ENCODE assay signal across 20 cellular contexts in genomic region chr1:53315456-53316048, GRCh38. TPM values are rescaled to one million over a fixed set of nuclear protein-coding genes. Genes with fewer than 3 reads are reported as not detected.
DNase-seq lines count a peak whose midpoint lies in the region; ATAC-seq and TF ChIP-seq lines count a peak whose summit lies in the region.
"Had no signal": no experiment of that assay in that cellular context is flagged by ENCODE, and none has a peak within 500 bp of the region (broad histone marks: within the 10 kb centered on the region; RNA-seq: fewer than 3 reads in every experiment).

No MANE protein-coding gene starts in this region.

- peaks cover 21% of the 10 kb centered on the region for H3K79me1 ChIP-seq in mesenchymal stem cell (replicated peaks; ENCODE audit: low read length, poor library complexity, severe bottlenecking)

- no peak for TF ChIP-seq CTCF in stomach (IDR thresholded peaks at IDR 0.05)
- TF ChIP-seq CTCF in brain microvascular endothelial cell (IDR thresholded peaks at IDR 0.05; ENCODE audit: low read depth, low read length, missing control alignments): no peak

- peaks cover 11% of the 10 kb centered on the region for H3K4me1 Mint-ChIP-seq in activated naive CD8-positive, alpha-beta T cell treated with anti-CD3 and anti-CD28 coated beads, Interleukin-2, amount 10 ng/mL, durations not matched to agents 7 days and 5 days
- peaks cover 4% of the 10 kb centered on the region for H3K4me1 Mint-ChIP-seq in activated naive CD8-positive, alpha-beta T cell treated with anti-CD3 and anti-CD28 coated beads for 36 hours

- H3K36me3 ChIP-seq in mesenchymal stem cell (ENCODE audit: control insufficient read depth in 1 of 2, insufficient read depth in 2 of 2, low read depth in 1 of 2, low read length in 2 of 2) (peaks cover 3 to 32% of the 10 kb centered on the region in 2 experiments), stomach (no peaks in the 10 kb centered on the region), brain microvascular endothelial cell (replicated peaks) (no peaks in the 10 kb centered on the region)
- H3K36me3 ChIP-seq: cardiac muscle cell, right atrium auricular region had no signal

- no peaks in the 10 kb centered on the region for H3K27me3 ChIP-seq in mesenchymal stem cell (ENCODE audit: control insufficient read depth in 1 of 2, insufficient read depth in 1 of 2, low read length in 2 of 2)
- no peaks in the 10 kb centered on the region for H3K27me3 ChIP-seq in stomach
- H3K27me3 ChIP-seq in brain microvascular endothelial cell (replicated peaks): no peaks in the 10 kb centered on the region
- H3K27me3 ChIP-seq: cardiac muscle cell, right atrium auricular region had no signal

- H3K4me3 ChIP-seq in mesenchymal stem cell (ENCODE audit: insufficient read depth in 1 of 2, low read depth in 1 of 2, low read length in 2 of 2) (no peak overlapping the region), stomach (no peak overlapping the region), brain microvascular endothelial cell (ENCODE audit: low read depth, low read length) (no peak overlapping the region)
- H3K4me3 ChIP-seq: cardiac muscle cell, right atrium auricular region had no signal

- TF ChIP-seq EP300 in stomach (IDR thresholded peaks at IDR 0.05): no peak

- no peak overlapping the region for H3K23ac ChIP-seq in mesenchymal stem cell (ENCODE audit: low read length in 2 of 2)

- no peaks in the 10 kb centered on the region for H3K9me3 Mint-ChIP-seq in activated naive CD8-positive, alpha-beta T cell treated with anti-CD3 and anti-CD28 coated beads, Interleukin-2, amount 10 ng/mL, durations not matched to agents 7 days and 5 days
- no peaks in the 10 kb centered on the region for H3K9me3 Mint-ChIP-seq in activated naive CD8-positive, alpha-beta T cell treated with anti-CD3 and anti-CD28 coated beads for 36 hours
- H3K9me3 Mint-ChIP-seq: CD8-positive, alpha-beta T cell; immature natural killer cell; stimulated activated naive CD8-positive, alpha-beta T cell treated with anti-CD3 and anti-CD28 coated beads, Interleukin-15, amount 100 ng/mL, for 72 hours had no signal

- H3K4me1 ChIP-seq in mesenchymal stem cell (ENCODE audit: control insufficient read depth, insufficient read depth, low read depth, low read length) (peaks cover 8% of the 10 kb centered on the region), stomach (peaks cover 0 to 6% (median 0%) of the 10 kb centered on the region in 4 donors)
- H3K4me1 ChIP-seq: right atrium auricular region had no signal

- peak overlapping the region; percentile 30 for H2AFZ ChIP-seq in mesenchymal stem cell (ENCODE audit: low read depth, low read length)

- TF ChIP-seq POLR2A in stomach (IDR thresholded peaks at IDR 0.05): no peak

- no peak for DNase-seq in activated naive CD8-positive, alpha-beta T cell treated with anti-CD3 and anti-CD28 coated beads, Interleukin-2, amount 10 ng/mL, durations not matched to agents 7 days and 5 days
- DNase-seq in activated naive CD8-positive, alpha-beta T cell treated with anti-CD3 and anti-CD28 coated beads for 36 hours: no peak
- DNase-seq in mesenchymal stem cell (no peak), stomach (peak; percentile 45), AML-193 (lab: John Stamatoyannopoulos, UW) (no peak), brain microvascular endothelial cell (no peak)
- DNase-seq: ACHN; activated CD4-positive, alpha-beta T cell treated with anti-CD3 and anti-CD28 coated beads for 1 hour; CD8-positive, alpha-beta T cell; immature natural killer cell; MM.1S; NCI-H187; NCI-H446; SHP77 treated with DMSO at 0.1 percent for 48 hours; stimulated activated naive CD8-positive, alpha-beta T cell treated with anti-CD3 and anti-CD28 coated beads, Interleukin-15, amount 100 ng/mL, for 72 hours had no signal

- no peaks in the 10 kb centered on the region for H3K9me3 ChIP-seq in mesenchymal stem cell (ENCODE audit: control insufficient read depth, low read length)
- H3K9me3 ChIP-seq in stomach: no peaks in the 10 kb centered on the region
- H3K9me3 ChIP-seq: right atrium auricular region had no signal

- peak overlapping the region in 1 of 2 experiments; percentile 19 for H3K4ac ChIP-seq in mesenchymal stem cell (ENCODE audit: low read depth in 1 of 2, low read length in 2 of 2)

- POLR2A ChIA-PET in activated naive CD8-positive, alpha-beta T cell treated with anti-CD3 and anti-CD28 coated beads, Interleukin-2, amount 10 ng/mL, durations not matched to agents 7 days and 5 days (lab: Charles Lee): no interaction called here

- no peak overlapping the region for H2BK120ac ChIP-seq in mesenchymal stem cell (ENCODE audit: low read depth, low read length)

- H3K9ac ChIP-seq in mesenchymal stem cell (ENCODE audit: low read length): no peak overlapping the region

- H4K91ac ChIP-seq in mesenchymal stem cell (ENCODE audit: low read length): peak overlapping the region; percentile 10

- H3K14ac ChIP-seq in mesenchymal stem cell (ENCODE audit: low read length in 2 of 2): no peak overlapping the region

- H3K4me3 Mint-ChIP-seq in activated naive CD8-positive, alpha-beta T cell treated with anti-CD3 and anti-CD28 coated beads, Interleukin-2, amount 10 ng/mL, durations not matched to agents 7 days and 5 days: no peak overlapping the region
- no peak overlapping the region for H3K4me3 Mint-ChIP-seq in activated naive CD8-positive, alpha-beta T cell treated with anti-CD3 and anti-CD28 coated beads for 36 hours
- H3K4me3 Mint-ChIP-seq: activated naive CD8-positive, alpha-beta T cell; CD8-positive, alpha-beta T cell; immature natural killer cell; stimulated activated naive CD8-positive, alpha-beta T cell treated with anti-CD3 and anti-CD28 coated beads, Interleukin-15, amount 100 ng/mL, for 72 hours had no signal

- peak overlapping the region; percentile 70 for H3K27ac Mint-ChIP-seq in activated naive CD8-positive, alpha-beta T cell treated with anti-CD3 and anti-CD28 coated beads, Interleukin-2, amount 10 ng/mL, durations not matched to agents 7 days and 5 days
- no peak overlapping the region for H3K27ac Mint-ChIP-seq in activated naive CD8-positive, alpha-beta T cell treated with anti-CD3 and anti-CD28 coated beads for 36 hours
- H3K27ac Mint-ChIP-seq: activated naive CD8-positive, alpha-beta T cell; CD8-positive, alpha-beta T cell; immature natural killer cell had no signal

- H3K27me3 Mint-ChIP-seq in activated naive CD8-positive, alpha-beta T cell treated with anti-CD3 and anti-CD28 coated beads, Interleukin-2, amount 10 ng/mL, durations not matched to agents 7 days and 5 days: no peaks in the 10 kb centered on the region
- H3K27me3 Mint-ChIP-seq in activated naive CD8-positive, alpha-beta T cell treated with anti-CD3 and anti-CD28 coated beads for 36 hours: no peaks in the 10 kb centered on the region
- H3K27me3 Mint-ChIP-seq: activated naive CD8-positive, alpha-beta T cell; stimulated activated naive CD8-positive, alpha-beta T cell treated with anti-CD3 and anti-CD28 coated beads, Interleukin-15, amount 100 ng/mL, for 72 hours had no signal

- H4K8ac ChIP-seq in mesenchymal stem cell (ENCODE audit: low read length): peak overlapping the region; percentile 30

- H2BK15ac ChIP-seq in mesenchymal stem cell (ENCODE audit: low read depth, poor library complexity, severe bottlenecking): no peak overlapping the region

- H2BK12ac ChIP-seq in mesenchymal stem cell (ENCODE audit: low read length in 2 of 2): peak overlapping the region in 1 of 2 experiments; percentile 50

- intact Hi-C loops in stomach (cut with DNase I; ENCODE audit: low total_unique reads): no loop called here

- peaks cover 5% of the 10 kb centered on the region for H3K36me3 Mint-ChIP-seq in activated naive CD8-positive, alpha-beta T cell treated with anti-CD3 and anti-CD28 coated beads, Interleukin-2, amount 10 ng/mL, durations not matched to agents 7 days and 5 days
- H3K36me3 Mint-ChIP-seq in activated naive CD8-positive, alpha-beta T cell treated with anti-CD3 and anti-CD28 coated beads for 36 hours: peaks cover 14% of the 10 kb centered on the region
- H3K36me3 Mint-ChIP-seq: CD8-positive, alpha-beta T cell; immature natural killer cell had no signal

- in situ Hi-C loops in brain microvascular endothelial cell (cut with HindIII; ENCODE audit: low pct_ligation_motif_present, low sequenced_read_pairs): no loop called here

- no peak overlapping the region for H3K4me2 ChIP-seq in mesenchymal stem cell (ENCODE audit: low read length, poor library complexity, severe bottlenecking)

- no peak overlapping the region for H2BK5ac ChIP-seq in mesenchymal stem cell (ENCODE audit: low read depth, low read length, poor library complexity, severe bottlenecking)

- 96% methylated on average over 5 of the region's 5 CpGs for WGBS in mesenchymal stem cell
- 87 to 96% (median 91%) methylated on average over 5 of the region's 5 CpGs for WGBS in stomach, 5 donors

- peak overlapping the region; percentile 26 to 73 for H3K18ac ChIP-seq in mesenchymal stem cell (ENCODE audit: low read depth in 1 of 2, low read length in 2 of 2)

- peak overlapping the region; percentile 20 for H3K27ac ChIP-seq in angular gyrus (ENCODE audit: low read depth, low read length)
- H3K27ac ChIP-seq in mesenchymal stem cell (ENCODE audit: low read length, poor library complexity, severe bottlenecking): no peak overlapping the region
- H3K27ac ChIP-seq in stomach: no peak overlapping the region
- H3K27ac ChIP-seq in brain microvascular endothelial cell: no peak overlapping the region
- H3K27ac ChIP-seq: cardiac muscle cell, right atrium auricular region had no signal

- H2AK5ac ChIP-seq in mesenchymal stem cell (ENCODE audit: low read length, severe bottlenecking): no peak overlapping the region

- ATAC-seq in activated naive CD8-positive, alpha-beta T cell treated with anti-CD3 and anti-CD28 coated beads, Interleukin-2, amount 10 ng/mL, durations not matched to agents 7 days and 5 days (ENCODE audit: low read depth): no peak
- ATAC-seq in HG03521 (IDR thresholded peaks at IDR 0.05; ENCODE audit: unreplicated experiment): no peak
- ATAC-seq: CD8-positive, alpha-beta T cell; stimulated activated naive CD8-positive, alpha-beta T cell treated with anti-CD3 and anti-CD28 coated beads, Interleukin-15, amount 100 ng/mL, for 72 hours had no signal

RNA-seq across cellular contexts. Expression of gene LRP8, which starts 12.3 kb away (rescaled TPM):
- 10 to 100 TPM; 45.0 to 54.3 TPM for total RNA-seq in activated naive CD8-positive, alpha-beta T cell treated with anti-CD3 and anti-CD28 coated beads, Interleukin-2, amount 10 ng/mL, durations not matched to agents 7 days and 5 days
- 10 to 100 TPM; 42.3 to 47.7 TPM for total RNA-seq in activated naive CD8-positive, alpha-beta T cell treated with anti-CD3 and anti-CD28 coated beads for 36 hours
- polyA plus RNA-seq in mesenchymal stem cell (2013, experiment 1 of 2): 19.5 TPM
- 17.4 TPM for polyA plus RNA-seq in mesenchymal stem cell (2013, experiment 2 of 2)
- total RNA-seq in stomach: 10 to 100 TPM in 1 of 5 donors, 1 to 10 TPM in 3, under 1 TPM in 1; 0.58 to 26.8 (median 3.5) TPM
- polyA plus RNA-seq in stomach: 1 to 10 TPM in 2 of 3 donors, under 1 TPM in 1; 0.81 to 2.9 (median 1.1) TPM
